ENCODE assay signal across 20 cellular contexts in the genomic region with DNA sequence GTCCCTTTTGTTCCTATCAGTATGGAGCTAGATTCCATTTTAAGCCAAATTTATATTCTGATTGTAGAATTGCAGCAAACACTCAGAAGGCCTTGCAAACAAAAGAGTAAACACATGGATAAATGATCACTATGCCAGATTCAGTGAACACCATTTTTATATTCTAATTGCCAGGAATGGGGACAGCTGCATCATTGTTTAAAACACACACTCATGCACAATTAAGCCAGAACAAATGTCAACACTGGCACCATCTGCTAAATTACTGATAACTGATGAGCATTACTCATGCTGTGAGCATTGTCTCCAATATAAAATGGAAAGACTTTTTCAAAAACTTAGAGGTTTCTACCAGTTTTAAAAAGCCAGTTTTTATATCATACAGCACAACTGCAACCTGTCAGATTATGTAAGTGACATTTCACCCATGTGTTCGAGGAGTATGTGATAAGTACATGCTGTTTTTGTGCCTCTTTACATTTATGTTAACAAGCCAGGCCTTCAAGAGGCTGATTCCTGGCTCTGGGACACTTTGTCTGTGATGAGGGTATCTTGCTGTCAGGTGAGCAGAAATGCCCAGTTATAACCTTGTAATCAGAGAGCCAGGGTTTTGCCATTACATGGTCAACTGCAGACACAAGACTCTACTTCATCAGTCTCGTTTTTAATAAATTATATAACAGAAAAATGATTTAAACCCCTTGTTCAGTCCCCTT. TPM values are rescaled to one million over a fixed set of nuclear protein-coding genes. Genes with fewer than 3 reads are reported as not detected.
A peak's percentile ranks its signal among the peaks of the same experiment; 100 is the strongest.
DNase-seq lines count a peak whose midpoint lies in the region; ATAC-seq and TF ChIP-seq lines count a peak whose summit lies in the region.
"Had no signal": no experiment of that assay in that cellular context is flagged by ENCODE, and none has a peak within 500 bp of the region (broad histone marks: within the 10 kb centered on the region; RNA-seq: fewer than 3 reads in every experiment).

No MANE protein-coding gene starts in this region.

- H3K4me3 ChIP-seq in heart left ventricle, result no peak overlapping the region
- no peak overlapping the region for H3K4me3 ChIP-seq in WERI-Rb-1 (ENCODE audit: low read depth, low read length)
- H3K4me3 ChIP-seq: cardiac muscle cell, stomach had no signal

- peak in 3 of 4 donors; percentile 40 to 57 (median 54) for ATAC-seq in heart left ventricle
- ATAC-seq: activated CD8-positive, alpha-beta T cell treated with anti-CD3 and anti-CD28 coated beads, Interleukin-2, amount 10 ng/mL, durations not matched to agents 7 days and 5 days; natural killer cell; PC-3 had no signal

- no peak for TF ChIP-seq POLR2A in heart left ventricle (IDR thresholded peaks at IDR 0.05)

- H3K27ac ChIP-seq in heart left ventricle, result peak overlapping the region in 6 of 12 donors; percentile 3 to 44 (median 16)
- H3K27ac ChIP-seq in WERI-Rb-1, result no peak overlapping the region
- H3K27ac ChIP-seq: cardiac muscle cell, stomach, VCaP had no signal

- DNase-seq in COR-L47 (lab: John Stamatoyannopoulos, UW), result peak; percentile 93
- peak; percentile 79 for DNase-seq in NCI-H1436 (lab: John Stamatoyannopoulos, UW)
- DNase-seq in NCI-H446 treated with DMSO at 0.1 percent for 48 hours (lab: John Stamatoyannopoulos, UW), result peak; percentile 30
- no peak for DNase-seq in heart left ventricle
- no peak for DNase-seq in WERI-Rb-1
- no peak for DNase-seq in DMS114 treated with DMSO at 0.1 percent for 48 hours (lab: John Stamatoyannopoulos, UW; ENCODE audit: unreplicated experiment)
- no peak for DNase-seq in T-helper 2 cell
- DNase-seq in SKM-1 (lab: John Stamatoyannopoulos, UW; ENCODE audit: unreplicated experiment), result no peak
- DNase-seq: activated CD8-positive, alpha-beta T cell treated with anti-CD3 and anti-CD28 coated beads, Interleukin-2, amount 10 ng/mL, durations not matched to agents 7 days and 5 days; GF-D8; natural killer cell; PC-3; stimulated activated CD4-positive, alpha-beta T cell treated with anti-CD3 and anti-CD28 coated beads, Interleukin-15, amount 100 ng/mL, for 24 hours; stomach had no signal

- H3K9me3 ChIP-seq in heart left ventricle (no peaks in the 10 kb centered on the region), WERI-Rb-1 (ENCODE audit: severe bottlenecking) (peaks cover 8% of the 10 kb centered on the region)
- H3K9me3 ChIP-seq: stomach had no signal

- intact Hi-C loops in heart left ventricle (cut with DNase I), result no loop called here

- peaks cover 0 to 42% (median 12%) of the 10 kb centered on the region in 12 donors for H3K4me1 ChIP-seq in heart left ventricle

- TF ChIP-seq CTCF in heart left ventricle (IDR thresholded peaks at IDR 0.05) (no peak), WERI-Rb-1 (IDR thresholded peaks at IDR 0.05; ENCODE audit: low read depth, low read length) (no peak)

- WGBS in heart left ventricle, 4 donors, result 21 to 29% (median 24%) methylated on average over 2 of the region's 2 CpGs

- H3K27me3 ChIP-seq in heart left ventricle (peaks cover 0 to 42% (median 19%) of the 10 kb centered on the region in 9 donors), WERI-Rb-1 (ENCODE audit: insufficient read depth, low read depth, severe bottlenecking) (peaks cover 20% of the 10 kb centered on the region)

- H3K36me3 ChIP-seq in heart left ventricle (no peaks in the 10 kb centered on the region), WERI-Rb-1 (no peaks in the 10 kb centered on the region)
- H3K36me3 ChIP-seq: cardiac muscle cell, stomach had no signal

RNA-seq across cellular contexts. Expression of a gene that starts 4.4 kb away (rescaled TPM):
- total RNA-seq in heart left ventricle, result 10 to 100 TPM in 4 of 9 donors, 1 to 10 TPM in 5; 5.1 to 24.4 (median 8.8) TPM
- 1 to 10 TPM; 3.8 to 4.3 TPM for polyA plus RNA-seq in heart left ventricle
- total RNA-seq: activated CD8-positive, alpha-beta T cell treated with anti-CD3 and anti-CD28 coated beads, Interleukin-2, amount 10 ng/mL, durations not matched to agents 7 days and 5 days; activated T-helper 1 cell treated with anti-CD3 and anti-CD28 coated beads, Interleukin-12 subunit alpha, Interleukin-12 subunit beta, Interleukin-2, Interleukin-4 antibody, amounts not matched to agents 30 ng/mL and 10 ng/mL and 1 ng/mL, durations not matched to agents 14 hours and 24 hours and 36 hours; cardiac muscle cell; lung microvascular endothelial cell; pulmonary artery endothelial cell had no signal
- polyA plus RNA-seq: AG04450 had no signal

Comparison
In these comparisons a context has a peak if more than half of its experiments do, and no peak if none do; other contexts are left out.
1. DNase-seq: peak in COR-L47 (single experiment), NCI-H1436 (single experiment) and NCI-H446 treated with DMSO at 0.1 percent for 48 hours (single experiment); none in heart left ventricle (0 of 5), WERI-Rb-1 (single experiment), DMS114 treated with DMSO at 0.1 percent for 48 hours (single experiment), T-helper 2 cell (0 of 5) and SKM-1 (single experiment).